ENCODE assay signal across 10 cellular contexts in genomic region chr7:76108540-76109233, GRCh38.
DNase-seq lines count a peak whose midpoint lies in the region; ATAC-seq and TF ChIP-seq lines count a peak whose summit lies in the region.
"Had no signal": no experiment of that assay in that cellular context is flagged by ENCODE, and none has a peak within 500 bp of the region (broad histone marks: within the 10 kb centered on the region; RNA-seq: fewer than 3 reads in every experiment).

No MANE protein-coding gene starts in this region.

- H3K36me3 ChIP-seq in adrenal gland (replicated peaks in 1 of 2) = no peaks in the 10 kb centered on the region

- H3K4me1 ChIP-seq in adrenal gland (replicated peaks in 1 of 2) = peaks cover 10 to 20% of the 10 kb centered on the region in 2 donors
- H3K4me1 ChIP-seq: parathyroid adenoma had no signal

- peak in 1 of 2 donors; percentile 22 for TF ChIP-seq POLR2A in adrenal gland (IDR thresholded peaks at IDR 0.05)

- 27 to 32% (median 31%) methylated on average over 11 of the region's 11 CpGs for WGBS in adrenal gland, 4 donors

- DNase-seq in A172 (ENCODE audit: low spot score) (peak; percentile 89), LNCaP clone FGC (ENCODE audit: low read depth) (peak; percentile 89), adrenal gland (peak; percentile 43 to 86 (median 81)), left lobe of liver (ENCODE audit: low spot score) (peak; percentile 85), putamen (ENCODE audit: low spot score) (no peak), middle frontal gyrus (ENCODE audit: extremely low spot score, low spot score) (no peak)
- DNase-seq: activated T-cell treated with anti-CD3 and anti-CD28 coated beads for 4 hours had no signal

- ATAC-seq in left lobe of liver = peak; percentile 96
- ATAC-seq in HG03097 (IDR thresholded peaks at IDR 0.05; ENCODE audit: low FRiP score, unreplicated experiment) = no peak
- ATAC-seq in HG02798 (IDR thresholded peaks at IDR 0.05; ENCODE audit: poor library complexity, unreplicated experiment) = no peak

- intact Hi-C loops in adrenal gland (cut with DNase I) = no loop called here

- no peak for TF ChIP-seq CTCF in LNCaP clone FGC (IDR thresholded peaks at IDR 0.05; ENCODE audit: control insufficient read depth, extremely low read depth, insufficient read depth)
- no peak for TF ChIP-seq CTCF in adrenal gland (IDR thresholded peaks at IDR 0.05)

- no peaks in the 10 kb centered on the region for H3K9me3 ChIP-seq in adrenal gland (replicated peaks in 1 of 3)

- no peaks in the 10 kb centered on the region for H3K27me3 ChIP-seq in adrenal gland

- H3K4me3 ChIP-seq in LNCaP clone FGC (ENCODE audit: low read depth, low read length) (peak overlapping the region; percentile 23), adrenal gland (no peak overlapping the region)

- peak overlapping the region in 4 of 5 donors; percentile 35 to 81 (median 65) for H3K27ac ChIP-seq in adrenal gland
- H3K27ac ChIP-seq: parathyroid adenoma had no signal

Comparison
In these comparisons a context has a peak if more than half of its experiments do, and no peak if none do; other contexts are left out.
1. DNase-seq: peak in A172 (single experiment), LNCaP clone FGC (single experiment), adrenal gland (7 of 7) and left lobe of liver (single experiment); none in putamen (single experiment) and middle frontal gyrus (single experiment).